Comparison of ENCODE assay signal across 8 cellular contexts in genomic region chr3:142850395-142851023, GRCh38. TPM values are rescaled to one million over a fixed set of nuclear protein-coding genes. Genes with fewer than 3 reads are reported as not detected.
DNase-seq lines count a peak whose midpoint lies in the region.

No MANE protein-coding gene starts in this region.

- H3K27ac ChIP-seq in mesendoderm (ENCODE audit: low read depth, low read length) (no peak overlapping the region), neuronal stem cell (replicated peaks; ENCODE audit: low read length) (no peak overlapping the region)
- no peak overlapping the region for H3K27ac ChIP-seq in CD4-positive, alpha-beta memory T cell (ENCODE audit: low read depth, low read length)

- H3K4me2 ChIP-seq in mesendoderm (ENCODE audit: low read length) (no peak overlapping the region), neuronal stem cell (ENCODE audit: insufficient read depth, low read length, poor library complexity, severe bottlenecking) (no peak overlapping the region)

- WGBS in mesendoderm (ENCODE audit: extremely low coverage, insufficient coverage, low lambda C conversion rate), result no CpG with 5 or more reads among the region's 2 CpGs
- no CpG with 5 or more reads among the region's 2 CpGs for WGBS in neuronal stem cell (ENCODE audit: extremely low coverage in 2 of 2, insufficient read length in 2 of 2, insufficient replicate concordance in 1 of 2), 2 donors

- no peaks in the 10 kb centered on the region for H3K4me1 Mint-ChIP-seq in CD4-positive, alpha-beta memory T cell
- no peaks in the 10 kb centered on the region for H3K4me1 Mint-ChIP-seq in activated naive CD4-positive, alpha-beta T cell treated with anti-CD3 and anti-CD28 coated beads, Interleukin-2, amount 10 ng/mL, durations not matched to agents 7 days and 5 days
- H3K4me1 Mint-ChIP-seq in activated T-helper 2 cell treated with anti-CD3 and anti-CD28 coated beads, Interferon-gamma antibody, Interleukin-2, Interleukin-4, amounts not matched to agents 10 μg/mL and 5 μg/mL and 100 μg/mL, durations not matched to agents 14 hours and 24 hours and 36 hours (ENCODE audit: low read depth), result no peaks in the 10 kb centered on the region

- H3K14ac ChIP-seq in neuronal stem cell (ENCODE audit: low read length), result no peak overlapping the region

- H3K9ac ChIP-seq in mesendoderm (ENCODE audit: low read length) (no peak overlapping the region), neuronal stem cell (ENCODE audit: low read depth, low read length, poor library complexity) (no peak overlapping the region)

- H3K23ac ChIP-seq in mesendoderm (ENCODE audit: low read length) (no peak overlapping the region), neuronal stem cell (ENCODE audit: low read depth, low read length, poor library complexity) (no peak overlapping the region)

- H2BK12ac ChIP-seq in neuronal stem cell (ENCODE audit: low read length), result no peak overlapping the region

- H3K36me3 ChIP-seq in mesendoderm (ENCODE audit: control insufficient read depth, insufficient read depth, low read length) (no peaks in the 10 kb centered on the region), neuronal stem cell (replicated peaks in 1 of 2; ENCODE audit: control insufficient read depth in 2 of 2, insufficient read depth in 2 of 2, low read length in 2 of 2) (no peaks in the 10 kb centered on the region)
- no peaks in the 10 kb centered on the region for H3K36me3 ChIP-seq in CD4-positive, alpha-beta memory T cell (ENCODE audit: insufficient read depth, low read length)

- H2BK15ac ChIP-seq in mesendoderm (replicated peaks; ENCODE audit: low read depth) (no peak overlapping the region), neuronal stem cell (ENCODE audit: low read length) (no peak overlapping the region)

- no peak overlapping the region for H3K56ac ChIP-seq in mesendoderm (ENCODE audit: low read length)

- H3K79me2 ChIP-seq in mesendoderm (ENCODE audit: control insufficient read depth, insufficient read depth, low read length), result no peaks in the 10 kb centered on the region

- H4K8ac ChIP-seq in mesendoderm (ENCODE audit: low read depth, low read length) (no peak overlapping the region), neuronal stem cell (ENCODE audit: low read depth, low read length) (no peak overlapping the region)

- H3K4me3 Mint-ChIP-seq in CD4-positive, alpha-beta memory T cell, result no peak overlapping the region
- no peak overlapping the region for H3K4me3 Mint-ChIP-seq in activated naive CD4-positive, alpha-beta T cell treated with anti-CD3 and anti-CD28 coated beads, Interleukin-2, amount 10 ng/mL, durations not matched to agents 7 days and 5 days
- no peak overlapping the region for H3K4me3 Mint-ChIP-seq in activated T-helper 2 cell treated with anti-CD3 and anti-CD28 coated beads, Interferon-gamma antibody, Interleukin-2, Interleukin-4, amounts not matched to agents 10 μg/mL and 5 μg/mL and 100 μg/mL, durations not matched to agents 14 hours and 24 hours and 36 hours (ENCODE audit: low read depth)

- H2BK120ac ChIP-seq in mesendoderm (ENCODE audit: low read depth, low read length), result no peak overlapping the region
- no peak overlapping the region for H2BK120ac ChIP-seq in neuronal stem cell (ENCODE audit: low read depth, low read length)

- no peak overlapping the region for H4K5ac ChIP-seq in mesendoderm (ENCODE audit: low read length)

- no peaks in the 10 kb centered on the region for H3K9me3 ChIP-seq in CD4-positive, alpha-beta memory T cell (ENCODE audit: control insufficient read depth in 1 of 2, low read length in 2 of 2)
- no peaks in the 10 kb centered on the region for H3K9me3 ChIP-seq in neuronal stem cell (replicated peaks in 1 of 2; ENCODE audit: control insufficient read depth in 2 of 2, insufficient read depth in 1 of 2, low read depth in 1 of 2, low read length in 2 of 2)

- no peak overlapping the region for H2AFZ ChIP-seq in neuronal stem cell (ENCODE audit: low read length)

- H3K79me1 ChIP-seq in mesendoderm (ENCODE audit: low read length) (no peaks in the 10 kb centered on the region), neuronal stem cell (ENCODE audit: low read depth, low read length) (no peaks in the 10 kb centered on the region)

- H4K91ac ChIP-seq in neuronal stem cell (ENCODE audit: low read depth, low read length, poor library complexity), result no peak overlapping the region

- no peak overlapping the region for H3K18ac ChIP-seq in mesendoderm (ENCODE audit: low read length)
- no peak overlapping the region for H3K18ac ChIP-seq in neuronal stem cell (ENCODE audit: low read length)

- no peaks in the 10 kb centered on the region for H3K9me3 Mint-ChIP-seq in CD4-positive, alpha-beta memory T cell
- no peaks in the 10 kb centered on the region for H3K9me3 Mint-ChIP-seq in activated naive CD4-positive, alpha-beta T cell treated with anti-CD3 and anti-CD28 coated beads, Interleukin-2, amount 10 ng/mL, durations not matched to agents 7 days and 5 days
- no peaks in the 10 kb centered on the region for H3K9me3 Mint-ChIP-seq in activated T-helper 2 cell treated with anti-CD3 and anti-CD28 coated beads, Interferon-gamma antibody, Interleukin-2, Interleukin-4, amounts not matched to agents 10 μg/mL and 5 μg/mL and 100 μg/mL, durations not matched to agents 14 hours and 24 hours and 36 hours

- H3K27me3 ChIP-seq in mesendoderm (ENCODE audit: insufficient read depth, low read length, poor library complexity) (no peaks in the 10 kb centered on the region), neuronal stem cell (ENCODE audit: control insufficient read depth in 3 of 3, insufficient read depth in 3 of 3, low read depth in 1 of 3, low read length in 3 of 3) (peaks cover 0 to 23% (median 0%) of the 10 kb centered on the region in 3 experiments)
- H3K27me3 ChIP-seq in CD4-positive, alpha-beta memory T cell (ENCODE audit: insufficient read depth, low read length), result no peaks in the 10 kb centered on the region

- H2AK5ac ChIP-seq in mesendoderm (ENCODE audit: low read length), result no peak overlapping the region
- H2AK5ac ChIP-seq in neuronal stem cell (ENCODE audit: low read depth, low read length), result no peak overlapping the region

- intact Hi-C loops in CD4-positive, alpha-beta memory T cell (cut with micrococcal nuclease), result no loop called here
- intact Hi-C loops in activated T-helper 2 cell treated with anti-CD3 and anti-CD28 coated beads, Interferon-gamma antibody, Interleukin-2, Interleukin-4, amounts not matched to agents 10 μg/mL and 5 μg/mL and 100 μg/mL, durations not matched to agents 14 hours and 24 hours and 36 hours (cut with micrococcal nuclease), result no loop called here

- peaks cover 3 to 5% of the 10 kb centered on the region in 2 donors for H3K27me3 Mint-ChIP-seq in CD4-positive, alpha-beta memory T cell
- peaks cover 16% of the 10 kb centered on the region for H3K27me3 Mint-ChIP-seq in activated naive CD4-positive, alpha-beta T cell treated with anti-CD3 and anti-CD28 coated beads, Interleukin-2, amount 10 ng/mL, durations not matched to agents 7 days and 5 days
- peaks cover 5% of the 10 kb centered on the region for H3K27me3 Mint-ChIP-seq in activated T-helper 2 cell treated with anti-CD3 and anti-CD28 coated beads, Interferon-gamma antibody, Interleukin-2, Interleukin-4, amounts not matched to agents 10 μg/mL and 5 μg/mL and 100 μg/mL, durations not matched to agents 14 hours and 24 hours and 36 hours (ENCODE audit: low read depth)

- no peak overlapping the region for H3K27ac Mint-ChIP-seq in CD4-positive, alpha-beta memory T cell
- no peak overlapping the region for H3K27ac Mint-ChIP-seq in activated naive CD4-positive, alpha-beta T cell treated with anti-CD3 and anti-CD28 coated beads, Interleukin-2, amount 10 ng/mL, durations not matched to agents 7 days and 5 days
- H3K27ac Mint-ChIP-seq in activated T-helper 2 cell treated with anti-CD3 and anti-CD28 coated beads, Interferon-gamma antibody, Interleukin-2, Interleukin-4, amounts not matched to agents 10 μg/mL and 5 μg/mL and 100 μg/mL, durations not matched to agents 14 hours and 24 hours and 36 hours, result no peak overlapping the region

- DNase-seq in EH (ENCODE audit: low read depth) (peak; percentile 92), Kasumi-1 (lab: John Stamatoyannopoulos, UW) (peak; percentile 36 to 51), amniotic epithelial cell (ENCODE audit: low read depth) (peak; percentile 98), mesendoderm (peak; percentile 47), neuronal stem cell (ENCODE audit: low spot score) (no peak)
- DNase-seq in CD4-positive, alpha-beta memory T cell, result no peak
- DNase-seq in activated naive CD4-positive, alpha-beta T cell treated with anti-CD3 and anti-CD28 coated beads, Interleukin-2, amount 10 ng/mL, durations not matched to agents 7 days and 5 days, result no peak
- no peak for DNase-seq in activated T-helper 2 cell treated with anti-CD3 and anti-CD28 coated beads, Interferon-gamma antibody, Interleukin-2, Interleukin-4, amounts not matched to agents 10 μg/mL and 5 μg/mL and 100 μg/mL, durations not matched to agents 14 hours and 24 hours and 36 hours (ENCODE audit: low spot score)

- H2BK5ac ChIP-seq in mesendoderm (ENCODE audit: low read length) (no peak overlapping the region), neuronal stem cell (ENCODE audit: low read length) (no peak overlapping the region)

- H3K4me3 ChIP-seq in mesendoderm (ENCODE audit: low read length) (no peak overlapping the region), neuronal stem cell (ENCODE audit: low read length in 2 of 2) (no peak overlapping the region)
- no peak overlapping the region for H3K4me3 ChIP-seq in CD4-positive, alpha-beta memory T cell (ENCODE audit: low read length in 2 of 2)

- POLR2A ChIA-PET in CD4-positive, alpha-beta memory T cell (lab: Charles Lee; ENCODE audit: partially characterized antibody), result no interaction called here

- H3K4me1 ChIP-seq in mesendoderm (ENCODE audit: control insufficient read depth, low read depth, low read length) (no peaks in the 10 kb centered on the region), neuronal stem cell (ENCODE audit: control insufficient read depth in 2 of 2, insufficient read depth in 1 of 2, low read depth in 1 of 2, low read length in 2 of 2) (peaks cover 1 to 2% of the 10 kb centered on the region in 2 donors)
- no peaks in the 10 kb centered on the region for H3K4me1 ChIP-seq in CD4-positive, alpha-beta memory T cell (ENCODE audit: insufficient read depth, low read length)

- no peaks in the 10 kb centered on the region for H3K36me3 Mint-ChIP-seq in CD4-positive, alpha-beta memory T cell
- H3K36me3 Mint-ChIP-seq in activated naive CD4-positive, alpha-beta T cell treated with anti-CD3 and anti-CD28 coated beads, Interleukin-2, amount 10 ng/mL, durations not matched to agents 7 days and 5 days, result no peaks in the 10 kb centered on the region
- H3K36me3 Mint-ChIP-seq in activated T-helper 2 cell treated with anti-CD3 and anti-CD28 coated beads, Interferon-gamma antibody, Interleukin-2, Interleukin-4, amounts not matched to agents 10 μg/mL and 5 μg/mL and 100 μg/mL, durations not matched to agents 14 hours and 24 hours and 36 hours (ENCODE audit: low read depth), result no peaks in the 10 kb centered on the region

- H3K4ac ChIP-seq in mesendoderm (ENCODE audit: low read depth, low read length) (no peak overlapping the region), neuronal stem cell (ENCODE audit: low read length) (no peak overlapping the region)

- CTCF ChIA-PET in CD4-positive, alpha-beta memory T cell (lab: Charles Lee; ENCODE audit: partially characterized antibody), result no interaction called here
- CTCF ChIA-PET in activated naive CD4-positive, alpha-beta T cell treated with anti-CD3 and anti-CD28 coated beads, Interleukin-2, amount 10 ng/mL, durations not matched to agents 7 days and 5 days (lab: Charles Lee), result no interaction called here

RNA-seq across cellular contexts. Expression of gene PCOLCE2, which starts 38.4 kb away (rescaled TPM):
- polyA plus RNA-seq in mesendoderm (2013, experiment 1 of 2), result 9.3 TPM
- 9.4 TPM for polyA plus RNA-seq in mesendoderm (2013, experiment 2 of 2)
- not detected for total RNA-seq in CD4-positive, alpha-beta memory T cell
- not detected for polyA plus RNA-seq in CD4-positive, alpha-beta memory T cell
- polyA plus RNA-seq in neuronal stem cell (2013, experiment 1 of 2), result 7.8 TPM
- polyA plus RNA-seq in neuronal stem cell (2013, experiment 2 of 2), result 8.6 TPM
- total RNA-seq in activated T-helper 2 cell treated with anti-CD3 and anti-CD28 coated beads, Interferon-gamma antibody, Interleukin-2, Interleukin-4, amounts not matched to agents 10 μg/mL and 5 μg/mL and 100 μg/mL, durations not matched to agents 14 hours and 24 hours and 36 hours, result not detected in 2 replicates

Comparison
In these comparisons a context has a peak if more than half of its experiments do, and no peak if none do; other contexts are left out.
1. DNase-seq: peak in EH (single experiment), Kasumi-1 (2 of 2), amniotic epithelial cell (single experiment) and mesendoderm (single experiment); none in CD4-positive, alpha-beta memory T cell (0 of 5), neuronal stem cell (single experiment), activated naive CD4-positive, alpha-beta T cell treated with anti-CD3 and anti-CD28 coated beads, Interleukin-2, amount 10 ng/mL, durations not matched to agents 7 days and 5 days (single experiment) and activated T-helper 2 cell treated with anti-CD3 and anti-CD28 coated beads, Interferon-gamma antibody, Interleukin-2, Interleukin-4, amounts not matched to agents 10 μg/mL and 5 μg/mL and 100 μg/mL, durations not matched to agents 14 hours and 24 hours and 36 hours (single experiment).